Comparison of ENCODE assay signal across 1 cellular context in genomic region chr1:85274969-85275453, GRCh38.
TF ChIP-seq lines count a peak whose summit lies in the region.

No MANE protein-coding gene starts in this region.

TF ChIP-seq in K562, 482 proteins besides CTCF, POLR2A, EP300 and RAD21 (continued from another document and continues in another):
- TF ChIP-seq ZNF609 (CRISPR knock-in tag; IDR thresholded peaks at IDR 0.05; ENCODE audit: borderline replicate concordance) (no peak), FOSL1 (tag; conservative IDR thresholded peaks at IDR 0.05) (peak; percentile 78), TRIM24 (IDR thresholded peaks at IDR 0.05) (no peak), NR3C1 (CRISPR knock-in tag; IDR thresholded peaks at IDR 0.05) (no peak), ZBTB43 (CRISPR knock-in tag; IDR thresholded peaks at IDR 0.05) (no peak), PRPF4 (IDR thresholded peaks at IDR 0.05; ENCODE audit: insufficient read depth, low read depth, low read length, poor library complexity, severe bottlenecking) (no peak), ZBTB34 (CRISPR knock-in tag; IDR thresholded peaks at IDR 0.05) (no peak), ZNF551 (CRISPR knock-in tag; IDR thresholded peaks at IDR 0.05) (no peak), TFAP4 (CRISPR knock-in tag; IDR thresholded peaks at IDR 0.05; ENCODE audit: borderline replicate concordance) (no peak), ESRRA (IDR thresholded peaks at IDR 0.05; ENCODE audit: borderline replicate concordance, low read depth) (peak; percentile 35; the same call in 1 of the 2 replicates), ZBTB1 (CRISPR knock-in tag; IDR thresholded peaks at IDR 0.05; ENCODE audit: borderline replicate concordance, low read depth) (no peak), TSC22D4 (tag; IDR thresholded peaks at IDR 0.05) (no peak), ZBTB26 (CRISPR knock-in tag; IDR thresholded peaks at IDR 0.05) (no peak), CUX1 (CRISPR knock-in tag; IDR thresholded peaks at IDR 0.05) (no peak), HCFC1 (IDR thresholded peaks at IDR 0.05; ENCODE audit: low read depth, low read length) (no peak), THRB (CRISPR knock-in tag; conservative IDR thresholded peaks at IDR 0.05) (no peak), IRF1 (CRISPR knock-in tag; IDR thresholded peaks at IDR 0.05; ENCODE audit: borderline replicate concordance) (no peak), ZNF316 (IDR thresholded peaks at IDR 0.05) (no peak), NFRKB (IDR thresholded peaks at IDR 0.05; ENCODE audit: low read depth) (no peak), TBP (optimal IDR thresholded peaks at IDR 0.05; ENCODE audit: low read depth, low read length) (no peak), C11orf30 (IDR thresholded peaks at IDR 0.05; ENCODE audit: low read depth) (no peak), DLX4 (CRISPR knock-in tag; IDR thresholded peaks at IDR 0.05) (no peak), ZNF175 (CRISPR knock-in tag; IDR thresholded peaks at IDR 0.05; ENCODE audit: low read depth) (no peak), POU5F1 (IDR thresholded peaks at IDR 0.05; ENCODE audit: borderline replicate concordance, low read depth, low read length, partially characterized antibody) (no peak), MNT (conservative IDR thresholded peaks at IDR 0.05) (no peak), GTF2A2 (tag; IDR thresholded peaks at IDR 0.05) (no peak), POLR2H (tag; IDR thresholded peaks at IDR 0.05; ENCODE audit: low read depth) (0 out of 2 replicates have a peak, but pooled peaks have one; percentile 40), HDAC1 (IDR thresholded peaks at IDR 0.05) (no peak), ZNF232 (CRISPR knock-in tag; IDR thresholded peaks at IDR 0.05) (no peak), ATF3 (IDR thresholded peaks at IDR 0.05) (peak; percentile 60), ATF3 (CRISPR knock-in tag; conservative IDR thresholded peaks at IDR 0.05) (no peak), PHF20 (IDR thresholded peaks at IDR 0.05; ENCODE audit: partially characterized antibody) (no peak)
